1 cellular context compared by ENCODE assay signal in the genomic region with DNA sequence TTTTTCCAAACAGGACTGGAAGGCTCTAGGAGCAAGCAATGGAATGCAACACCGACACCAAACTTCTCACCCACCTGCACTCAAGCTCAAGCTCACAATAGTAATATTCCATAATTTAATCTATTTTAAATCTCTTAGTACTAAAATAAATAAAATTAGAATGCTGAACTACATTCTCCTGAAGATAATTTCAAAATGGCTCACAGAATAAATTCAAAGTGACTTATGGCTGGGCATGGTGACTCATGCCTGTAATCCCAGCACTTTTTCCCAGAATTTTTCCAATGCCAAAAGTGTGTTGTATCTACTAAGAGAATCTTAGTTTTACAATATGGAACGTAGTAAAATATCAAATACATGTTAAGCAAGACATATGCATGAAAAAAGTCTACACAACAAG.
TF ChIP-seq lines count a peak whose summit lies in the region.

No MANE protein-coding gene starts in this region.

TF ChIP-seq in SK-N-SH treated with all-trans-retinoic acid at 6 μM for 48 hours, 23 proteins besides CTCF, POLR2A, EP300 and RAD21:
- TF ChIP-seq ISL1 (CRISPR knock-in tag; IDR thresholded peaks at IDR 0.05) = peak; percentile 80
- no peak for TF ChIP-seq ZFP30 (CRISPR knock-in tag; IDR thresholded peaks at IDR 0.05)
- no peak for TF ChIP-seq CSDC2 (CRISPR knock-in tag; IDR thresholded peaks at IDR 0.05)
